Comparison of ENCODE assay signal across 1 cellular context in the genomic region with DNA sequence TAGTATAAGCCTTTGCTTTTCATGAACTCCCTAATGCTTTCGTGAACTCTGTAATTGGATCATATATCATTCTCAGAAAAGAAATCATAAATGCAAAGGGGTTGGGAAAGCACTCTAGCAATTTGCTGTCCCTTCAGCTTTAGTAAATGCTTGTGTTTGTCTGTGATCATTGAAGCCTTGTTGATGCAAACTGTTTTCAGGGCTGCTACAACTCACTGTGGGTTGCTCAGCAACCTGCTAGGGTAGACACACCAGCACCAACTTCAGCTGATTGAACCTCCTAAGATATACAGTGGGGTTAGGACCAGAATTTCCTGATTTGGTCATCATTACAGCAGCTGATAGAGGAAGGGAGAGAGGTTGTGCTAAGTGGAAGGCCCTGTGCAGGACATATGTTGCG.
TF ChIP-seq lines count a peak whose summit lies in the region.

No MANE protein-coding gene starts in this region.

TF ChIP-seq in SK-N-SH treated with all-trans-retinoic acid at 6 μM for 48 hours, 23 proteins besides CTCF, POLR2A, EP300 and RAD21 (continued from another document):
- TF ChIP-seq, protein P1, sequence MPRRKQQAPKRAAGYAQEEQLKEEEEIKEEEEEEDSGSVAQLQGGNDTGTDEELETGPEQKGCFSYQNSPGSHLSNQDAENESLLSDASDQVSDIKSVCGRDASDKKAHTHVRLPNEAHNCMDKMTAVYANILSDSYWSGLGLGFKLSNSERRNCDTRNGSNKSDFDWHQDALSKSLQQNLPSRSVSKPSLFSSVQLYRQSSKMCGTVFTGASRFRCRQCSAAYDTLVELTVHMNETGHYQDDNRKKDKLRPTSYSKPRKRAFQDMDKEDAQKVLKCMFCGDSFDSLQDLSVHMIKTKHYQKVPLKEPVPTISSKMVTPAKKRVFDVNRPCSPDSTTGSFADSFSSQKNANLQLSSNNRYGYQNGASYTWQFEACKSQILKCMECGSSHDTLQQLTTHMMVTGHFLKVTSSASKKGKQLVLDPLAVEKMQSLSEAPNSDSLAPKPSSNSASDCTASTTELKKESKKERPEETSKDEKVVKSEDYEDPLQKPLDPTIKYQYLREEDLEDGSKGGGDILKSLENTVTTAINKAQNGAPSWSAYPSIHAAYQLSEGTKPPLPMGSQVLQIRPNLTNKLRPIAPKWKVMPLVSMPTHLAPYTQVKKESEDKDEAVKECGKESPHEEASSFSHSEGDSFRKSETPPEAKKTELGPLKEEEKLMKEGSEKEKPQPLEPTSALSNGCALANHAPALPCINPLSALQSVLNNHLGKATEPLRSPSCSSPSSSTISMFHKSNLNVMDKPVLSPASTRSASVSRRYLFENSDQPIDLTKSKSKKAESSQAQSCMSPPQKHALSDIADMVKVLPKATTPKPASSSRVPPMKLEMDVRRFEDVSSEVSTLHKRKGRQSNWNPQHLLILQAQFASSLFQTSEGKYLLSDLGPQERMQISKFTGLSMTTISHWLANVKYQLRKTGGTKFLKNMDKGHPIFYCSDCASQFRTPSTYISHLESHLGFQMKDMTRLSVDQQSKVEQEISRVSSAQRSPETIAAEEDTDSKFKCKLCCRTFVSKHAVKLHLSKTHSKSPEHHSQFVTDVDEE (CRISPR knock-in tag; IDR thresholded peaks at IDR 0.05) = no peak
- TF ChIP-seq ISL1 (CRISPR knock-in tag; IDR thresholded peaks at IDR 0.05) = no peak
